ENCODE assay signal across 26 cellular contexts in the genomic region with DNA sequence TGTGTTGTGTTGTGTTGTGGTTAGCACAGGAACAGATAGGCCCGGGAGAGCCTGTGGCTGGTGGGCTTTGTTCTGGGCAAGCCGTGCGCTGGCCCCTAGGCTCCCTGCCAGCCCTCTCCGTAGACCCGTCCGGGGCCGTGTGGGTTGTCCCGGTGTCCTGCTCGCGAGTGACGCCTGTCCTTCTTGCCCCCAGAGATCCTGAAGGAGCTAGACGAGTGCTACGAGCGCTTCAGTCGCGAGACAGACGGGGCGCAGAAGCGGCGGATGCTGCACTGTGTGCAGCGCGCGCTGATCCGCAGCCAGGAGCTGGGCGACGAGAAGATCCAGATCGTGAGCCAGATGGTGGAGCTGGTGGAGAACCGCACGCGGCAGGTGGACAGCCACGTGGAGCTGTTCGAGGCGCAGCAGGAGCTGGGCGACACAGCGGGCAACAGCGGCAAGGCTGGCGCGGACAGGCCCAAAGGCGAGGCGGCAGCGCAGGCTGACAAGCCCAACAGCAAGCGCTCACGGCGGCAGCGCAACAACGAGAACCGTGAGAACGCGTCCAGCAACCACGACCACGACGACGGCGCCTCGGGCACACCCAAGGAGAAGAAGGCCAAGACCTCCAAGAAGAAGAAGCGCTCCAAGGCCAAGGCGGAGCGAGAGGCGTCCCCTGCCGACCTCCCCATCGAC.
"Had no signal": no experiment of that assay in that cellular context is flagged by ENCODE, and none has a peak within 500 bp of the region (broad histone marks: within the 10 kb centered on the region; RNA-seq: fewer than 3 reads in every experiment).

No MANE protein-coding gene starts in this region.

- H3K4me3 ChIP-seq: adrenal gland, ascending aorta, left lung, pancreas, sigmoid colon, smooth muscle cell, thoracic aorta, upper lobe of right lung had no signal

- H3K36me3 ChIP-seq: adrenal gland, pancreas had no signal

- H3K27ac Mint-ChIP-seq: stimulated activated naive B cell treated with anti-CD40 and anti-IgM and Interleukin-4, amounts not matched to agents 10 μg/mL and 1 μg/mL and 100 μg/mL, for 72 hours; T-helper 17 cell had no signal

- H3K9me3 ChIP-seq: adrenal gland, ascending aorta, left lung, pancreas, sigmoid colon, thoracic aorta, upper lobe of right lung had no signal

- DNase-seq: activated CD4-positive, alpha-beta T cell treated with anti-CD3 and anti-CD28 coated beads for 4 hours; activated CD4-positive, alpha-beta T cell treated with anti-CD3 and anti-CD28 coated beads, Interleukin-2, amount 50 U/mL, for 48 hours; activated CD4-positive, CD25-positive, alpha-beta regulatory T cell; activated effector memory CD4-positive, alpha-beta T cell treated with anti-CD3 and anti-CD28 coated beads, Interleukin-2, amount 50 U/mL, for 16 hours; activated naive CD4-positive, alpha-beta T cell treated with anti-CD3 and anti-CD28 coated beads, Interleukin-2, amount 50 U/mL, for 16 hours; adrenal gland; central memory CD4-positive, alpha-beta T cell; dermis blood vessel endothelial cell; effector CD8-positive, alpha-beta T cell; erythroblast; foreskin keratinocyte; kidney glomerular epithelial cell; naive thymus-derived CD8-positive, alpha-beta T cell; sigmoid colon; stimulated activated CD4-positive, alpha-beta T cell treated with anti-CD3 and anti-CD28 coated beads, Interleukin-2, amount 100 ng/mL, for 48 hours; stimulated activated CD8-positive, alpha-beta memory T cell treated with anti-CD3 and anti-CD28 coated beads, Interleukin-4, amount 100 ng/mL, for 48 hours; stimulated activated naive B cell treated with anti-CD40 and anti-IgM and Interleukin-4, amounts not matched to agents 10 μg/mL and 1 μg/mL and 100 μg/mL, for 72 hours; SW 1271; T-helper 17 cell; upper lobe of right lung had no signal

- H3K4me3 Mint-ChIP-seq: mesothelial cell of epicardium; stimulated activated naive B cell treated with anti-CD40 and anti-IgM and Interleukin-4, amounts not matched to agents 10 μg/mL and 1 μg/mL and 100 μg/mL, for 72 hours; T-helper 17 cell had no signal

- H3K27me3 Mint-ChIP-seq: stimulated activated naive B cell treated with anti-CD40 and anti-IgM and Interleukin-4, amounts not matched to agents 10 μg/mL and 1 μg/mL and 100 μg/mL, for 72 hours; T-helper 17 cell had no signal

- H3K27ac ChIP-seq: adrenal gland, ascending aorta, foreskin keratinocyte, left lung, pancreas, sigmoid colon, thoracic aorta, upper lobe of right lung had no signal

- H3K9me3 Mint-ChIP-seq: mesothelial cell of epicardium; stimulated activated naive B cell treated with anti-CD40 and anti-IgM and Interleukin-4, amounts not matched to agents 10 μg/mL and 1 μg/mL and 100 μg/mL, for 72 hours had no signal

- ATAC-seq: foreskin keratinocyte; left lung; naive thymus-derived CD8-positive, alpha-beta T cell; pancreas; stimulated activated naive B cell treated with anti-CD40 and anti-IgM and Interleukin-4, amounts not matched to agents 10 μg/mL and 1 μg/mL and 100 μg/mL, for 72 hours; T-helper 17 cell; upper lobe of right lung had no signal

- H3K27me3 ChIP-seq: adrenal gland, ascending aorta, foreskin keratinocyte, left lung, pancreas, sigmoid colon, upper lobe of right lung had no signal
